In the genomic region with DNA sequence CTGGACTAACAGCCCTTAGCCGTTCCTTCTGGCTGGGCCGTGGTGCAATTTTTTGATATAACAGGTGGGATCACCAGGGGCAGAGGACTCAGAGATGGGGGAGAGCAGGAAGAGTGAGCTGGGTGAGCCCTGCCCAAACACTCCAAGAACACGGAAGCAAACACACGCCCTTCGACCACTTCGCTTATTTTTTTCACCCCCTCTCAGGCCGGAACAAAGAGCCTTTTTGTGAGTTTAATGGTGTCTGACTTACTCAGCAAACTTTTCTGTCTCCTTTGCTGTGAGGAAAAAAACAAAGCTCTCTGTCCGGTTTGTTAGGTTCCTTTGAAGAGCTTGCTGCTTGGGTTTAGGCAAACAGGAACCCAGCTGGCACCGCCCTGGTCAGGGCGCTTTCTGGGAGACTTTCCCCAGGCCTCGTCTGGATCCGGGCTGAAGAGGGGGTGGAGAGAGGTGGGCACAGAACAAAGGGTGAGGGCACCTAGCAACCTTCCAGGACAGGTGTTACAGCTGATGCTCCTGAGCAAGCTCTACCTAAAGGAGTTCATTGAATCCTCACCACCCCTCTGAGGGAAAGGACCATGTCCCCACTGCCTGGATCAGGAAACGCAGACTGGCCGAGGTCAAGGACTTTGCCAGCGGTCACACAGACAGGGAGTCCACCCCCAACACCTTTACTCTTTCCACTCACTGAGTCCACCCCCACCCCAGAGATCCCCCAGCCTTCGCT, we compare ENCODE assay signal across 1 cellular context.
TF ChIP-seq lines count a peak whose summit lies in the region.

No MANE protein-coding gene starts in this region.

TF ChIP-seq in HepG2, 621 proteins besides CTCF, POLR2A, EP300 and RAD21 (continued from another document and continues in another):
- TF ChIP-seq, protein P1, sequence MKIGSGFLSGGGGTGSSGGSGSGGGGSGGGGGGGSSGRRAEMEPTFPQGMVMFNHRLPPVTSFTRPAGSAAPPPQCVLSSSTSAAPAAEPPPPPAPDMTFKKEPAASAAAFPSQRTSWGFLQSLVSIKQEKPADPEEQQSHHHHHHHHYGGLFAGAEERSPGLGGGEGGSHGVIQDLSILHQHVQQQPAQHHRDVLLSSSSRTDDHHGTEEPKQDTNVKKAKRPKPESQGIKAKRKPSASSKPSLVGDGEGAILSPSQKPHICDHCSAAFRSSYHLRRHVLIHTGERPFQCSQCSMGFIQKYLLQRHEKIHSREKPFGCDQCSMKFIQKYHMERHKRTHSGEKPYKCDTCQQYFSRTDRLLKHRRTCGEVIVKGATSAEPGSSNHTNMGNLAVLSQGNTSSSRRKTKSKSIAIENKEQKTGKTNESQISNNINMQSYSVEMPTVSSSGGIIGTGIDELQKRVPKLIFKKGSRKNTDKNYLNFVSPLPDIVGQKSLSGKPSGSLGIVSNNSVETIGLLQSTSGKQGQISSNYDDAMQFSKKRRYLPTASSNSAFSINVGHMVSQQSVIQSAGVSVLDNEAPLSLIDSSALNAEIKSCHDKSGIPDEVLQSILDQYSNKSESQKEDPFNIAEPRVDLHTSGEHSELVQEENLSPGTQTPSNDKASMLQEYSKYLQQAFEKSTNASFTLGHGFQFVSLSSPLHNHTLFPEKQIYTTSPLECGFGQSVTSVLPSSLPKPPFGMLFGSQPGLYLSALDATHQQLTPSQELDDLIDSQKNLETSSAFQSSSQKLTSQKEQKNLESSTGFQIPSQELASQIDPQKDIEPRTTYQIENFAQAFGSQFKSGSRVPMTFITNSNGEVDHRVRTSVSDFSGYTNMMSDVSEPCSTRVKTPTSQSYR (CRISPR knock-in tag; IDR thresholded peaks at IDR 0.05; ENCODE audit: borderline replicate concordance): peak; percentile 61; the same call in 1 of the 2 replicates
- TF ChIP-seq ZNF841 (CRISPR knock-in tag; IDR thresholded peaks at IDR 0.05; ENCODE audit: borderline replicate concordance) (no peak), ZNF788 (CRISPR knock-in tag; IDR thresholded peaks at IDR 0.05; ENCODE audit: borderline replicate concordance) (0 out of 2 replicates have a peak, but pooled peaks have one; percentile 55), DNMT3B (CRISPR knock-in tag; conservative IDR thresholded peaks at IDR 0.05) (no peak), SKI (IDR thresholded peaks at IDR 0.05; ENCODE audit: partially characterized antibody) (peak; percentile 21), ZEB1 (IDR thresholded peaks at IDR 0.05; ENCODE audit: insufficient replicate concordance, low read depth) (peak; percentile 62), ZKSCAN8 (CRISPR knock-in tag; IDR thresholded peaks at IDR 0.05; ENCODE audit: borderline replicate concordance) (0 out of 2 replicates have a peak, but pooled peaks have one; percentile 14), MYC (CRISPR knock-in tag; IDR thresholded peaks at IDR 0.05; ENCODE audit: borderline replicate concordance) (no peak), ARNTL (CRISPR knock-in tag; IDR thresholded peaks at IDR 0.05) (no peak), EZH2 (conservative IDR thresholded peaks at IDR 0.05; ENCODE audit: low read depth, low read length) (no peak), ZNF180 (CRISPR knock-in tag; IDR thresholded peaks at IDR 0.05; ENCODE audit: borderline replicate concordance, low read depth) (no peak), AHR (CRISPR knock-in tag; IDR thresholded peaks at IDR 0.05) (no peak), BCL6 (CRISPR knock-in tag; IDR thresholded peaks at IDR 0.05) (peak; percentile 39; the same call in 1 of the 2 replicates), HCFC1 (IDR thresholded peaks at IDR 0.05; ENCODE audit: low read depth, low read length) (no peak), ZNF543 (CRISPR knock-in tag; IDR thresholded peaks at IDR 0.05) (no peak), ZNF556 (CRISPR knock-in tag; IDR thresholded peaks at IDR 0.05; ENCODE audit: borderline replicate concordance) (no peak; the same call in 1 of the 2 replicates), ZNF34 (CRISPR knock-in tag; IDR thresholded peaks at IDR 0.05; ENCODE audit: borderline replicate concordance) (no peak), ZFP36L1 (CRISPR knock-in tag; IDR thresholded peaks at IDR 0.05) (no peak), ZNF878 (CRISPR knock-in tag; IDR thresholded peaks at IDR 0.05) (no peak), MBD4 (IDR thresholded peaks at IDR 0.05; ENCODE audit: borderline replicate concordance, low read length) (no peak), ZNF234 (CRISPR knock-in tag; conservative IDR thresholded peaks at IDR 0.05) (no peak), MAF1 (CRISPR knock-in tag; IDR thresholded peaks at IDR 0.05; ENCODE audit: borderline replicate concordance) (0 out of 2 replicates have a peak, but pooled peaks have one; percentile 34), NFKBIZ (CRISPR knock-in tag; IDR thresholded peaks at IDR 0.05) (no peak), CEBPG (CRISPR knock-in tag; IDR thresholded peaks at IDR 0.05) (no peak), ZFP1 (CRISPR knock-in tag; IDR thresholded peaks at IDR 0.05) (no peak), ZNF546 (CRISPR knock-in tag; conservative IDR thresholded peaks at IDR 0.05) (no peak), ZNF761 (CRISPR knock-in tag; conservative IDR thresholded peaks at IDR 0.05) (no peak), ZFP90 (CRISPR knock-in tag; IDR thresholded peaks at IDR 0.05; ENCODE audit: borderline replicate concordance) (no peak), PTBP1 (IDR thresholded peaks at IDR 0.05; ENCODE audit: low read depth, low read length, poor library complexity, severe bottlenecking) (no peak)
- TF ChIP-seq, protein P2, sequence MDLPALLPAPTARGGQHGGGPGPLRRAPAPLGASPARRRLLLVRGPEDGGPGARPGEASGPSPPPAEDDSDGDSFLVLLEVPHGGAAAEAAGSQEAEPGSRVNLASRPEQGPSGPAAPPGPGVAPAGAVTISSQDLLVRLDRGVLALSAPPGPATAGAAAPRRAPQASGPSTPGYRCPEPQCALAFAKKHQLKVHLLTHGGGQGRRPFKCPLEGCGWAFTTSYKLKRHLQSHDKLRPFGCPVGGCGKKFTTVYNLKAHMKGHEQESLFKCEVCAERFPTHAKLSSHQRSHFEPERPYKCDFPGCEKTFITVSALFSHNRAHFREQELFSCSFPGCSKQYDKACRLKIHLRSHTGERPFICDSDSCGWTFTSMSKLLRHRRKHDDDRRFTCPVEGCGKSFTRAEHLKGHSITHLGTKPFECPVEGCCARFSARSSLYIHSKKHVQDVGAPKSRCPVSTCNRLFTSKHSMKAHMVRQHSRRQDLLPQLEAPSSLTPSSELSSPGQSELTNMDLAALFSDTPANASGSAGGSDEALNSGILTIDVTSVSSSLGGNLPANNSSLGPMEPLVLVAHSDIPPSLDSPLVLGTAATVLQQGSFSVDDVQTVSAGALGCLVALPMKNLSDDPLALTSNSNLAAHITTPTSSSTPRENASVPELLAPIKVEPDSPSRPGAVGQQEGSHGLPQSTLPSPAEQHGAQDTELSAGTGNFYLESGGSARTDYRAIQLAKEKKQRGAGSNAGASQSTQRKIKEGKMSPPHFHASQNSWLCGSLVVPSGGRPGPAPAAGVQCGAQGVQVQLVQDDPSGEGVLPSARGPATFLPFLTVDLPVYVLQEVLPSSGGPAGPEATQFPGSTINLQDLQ (CRISPR knock-in tag; IDR thresholded peaks at IDR 0.05): no peak
- TF ChIP-seq, protein P3, sequence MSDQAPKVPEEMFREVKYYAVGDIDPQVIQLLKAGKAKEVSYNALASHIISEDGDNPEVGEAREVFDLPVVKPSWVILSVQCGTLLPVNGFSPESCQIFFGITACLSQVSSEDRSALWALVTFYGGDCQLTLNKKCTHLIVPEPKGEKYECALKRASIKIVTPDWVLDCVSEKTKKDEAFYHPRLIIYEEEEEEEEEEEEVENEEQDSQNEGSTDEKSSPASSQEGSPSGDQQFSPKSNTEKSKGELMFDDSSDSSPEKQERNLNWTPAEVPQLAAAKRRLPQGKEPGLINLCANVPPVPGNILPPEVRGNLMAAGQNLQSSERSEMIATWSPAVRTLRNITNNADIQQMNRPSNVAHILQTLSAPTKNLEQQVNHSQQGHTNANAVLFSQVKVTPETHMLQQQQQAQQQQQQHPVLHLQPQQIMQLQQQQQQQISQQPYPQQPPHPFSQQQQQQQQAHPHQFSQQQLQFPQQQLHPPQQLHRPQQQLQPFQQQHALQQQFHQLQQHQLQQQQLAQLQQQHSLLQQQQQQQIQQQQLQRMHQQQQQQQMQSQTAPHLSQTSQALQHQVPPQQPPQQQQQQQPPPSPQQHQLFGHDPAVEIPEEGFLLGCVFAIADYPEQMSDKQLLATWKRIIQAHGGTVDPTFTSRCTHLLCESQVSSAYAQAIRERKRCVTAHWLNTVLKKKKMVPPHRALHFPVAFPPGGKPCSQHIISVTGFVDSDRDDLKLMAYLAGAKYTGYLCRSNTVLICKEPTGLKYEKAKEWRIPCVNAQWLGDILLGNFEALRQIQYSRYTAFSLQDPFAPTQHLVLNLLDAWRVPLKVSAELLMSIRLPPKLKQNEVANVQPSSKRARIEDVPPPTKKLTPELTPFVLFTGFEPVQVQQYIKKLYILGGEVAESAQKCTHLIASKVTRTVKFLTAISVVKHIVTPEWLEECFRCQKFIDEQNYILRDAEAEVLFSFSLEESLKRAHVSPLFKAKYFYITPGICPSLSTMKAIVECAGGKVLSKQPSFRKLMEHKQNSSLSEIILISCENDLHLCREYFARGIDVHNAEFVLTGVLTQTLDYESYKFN (CRISPR knock-in tag; conservative IDR thresholded peaks at IDR 0.05): no peak; the same call in 1 of the 2 replicates
- TF ChIP-seq, protein P4, sequence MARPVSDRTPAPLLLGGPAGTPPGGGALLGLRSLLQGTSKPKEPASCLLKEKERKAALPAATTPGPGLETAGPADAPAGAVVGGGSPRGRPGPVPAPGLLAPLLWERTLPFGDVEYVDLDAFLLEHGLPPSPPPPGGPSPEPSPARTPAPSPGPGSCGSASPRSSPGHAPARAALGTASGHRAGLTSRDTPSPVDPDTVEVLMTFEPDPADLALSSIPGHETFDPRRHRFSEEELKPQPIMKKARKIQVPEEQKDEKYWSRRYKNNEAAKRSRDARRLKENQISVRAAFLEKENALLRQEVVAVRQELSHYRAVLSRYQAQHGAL (CRISPR knock-in tag; IDR thresholded peaks at IDR 0.05; ENCODE audit: not compliant biosample characterization): no peak
- TF ChIP-seq, protein P5, sequence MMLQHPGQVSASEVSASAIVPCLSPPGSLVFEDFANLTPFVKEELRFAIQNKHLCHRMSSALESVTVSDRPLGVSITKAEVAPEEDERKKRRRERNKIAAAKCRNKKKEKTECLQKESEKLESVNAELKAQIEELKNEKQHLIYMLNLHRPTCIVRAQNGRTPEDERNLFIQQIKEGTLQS (CRISPR knock-in tag; IDR thresholded peaks at IDR 0.05): no peak
- TF ChIP-seq, protein P6, sequence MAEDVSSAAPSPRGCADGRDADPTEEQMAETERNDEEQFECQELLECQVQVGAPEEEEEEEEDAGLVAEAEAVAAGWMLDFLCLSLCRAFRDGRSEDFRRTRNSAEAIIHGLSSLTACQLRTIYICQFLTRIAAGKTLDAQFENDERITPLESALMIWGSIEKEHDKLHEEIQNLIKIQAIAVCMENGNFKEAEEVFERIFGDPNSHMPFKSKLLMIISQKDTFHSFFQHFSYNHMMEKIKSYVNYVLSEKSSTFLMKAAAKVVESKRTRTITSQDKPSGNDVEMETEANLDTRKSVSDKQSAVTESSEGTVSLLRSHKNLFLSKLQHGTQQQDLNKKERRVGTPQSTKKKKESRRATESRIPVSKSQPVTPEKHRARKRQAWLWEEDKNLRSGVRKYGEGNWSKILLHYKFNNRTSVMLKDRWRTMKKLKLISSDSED (CRISPR knock-in tag; IDR thresholded peaks at IDR 0.05): no peak
- TF ChIP-seq, protein P7, sequence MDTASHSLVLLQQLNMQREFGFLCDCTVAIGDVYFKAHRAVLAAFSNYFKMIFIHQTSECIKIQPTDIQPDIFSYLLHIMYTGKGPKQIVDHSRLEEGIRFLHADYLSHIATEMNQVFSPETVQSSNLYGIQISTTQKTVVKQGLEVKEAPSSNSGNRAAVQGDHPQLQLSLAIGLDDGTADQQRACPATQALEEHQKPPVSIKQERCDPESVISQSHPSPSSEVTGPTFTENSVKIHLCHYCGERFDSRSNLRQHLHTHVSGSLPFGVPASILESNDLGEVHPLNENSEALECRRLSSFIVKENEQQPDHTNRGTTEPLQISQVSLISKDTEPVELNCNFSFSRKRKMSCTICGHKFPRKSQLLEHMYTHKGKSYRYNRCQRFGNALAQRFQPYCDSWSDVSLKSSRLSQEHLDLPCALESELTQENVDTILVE (CRISPR knock-in tag; IDR thresholded peaks at IDR 0.05): no peak; the same call in 1 of the 2 replicates
- TF ChIP-seq, protein P8, sequence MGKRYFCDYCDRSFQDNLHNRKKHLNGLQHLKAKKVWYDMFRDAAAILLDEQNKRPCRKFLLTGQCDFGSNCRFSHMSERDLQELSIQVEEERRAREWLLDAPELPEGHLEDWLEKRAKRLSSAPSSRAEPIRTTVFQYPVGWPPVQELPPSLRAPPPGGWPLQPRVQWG (CRISPR knock-in tag; IDR thresholded peaks at IDR 0.05; ENCODE audit: borderline replicate concordance, low read depth): no peak
- TF ChIP-seq, protein P9, sequence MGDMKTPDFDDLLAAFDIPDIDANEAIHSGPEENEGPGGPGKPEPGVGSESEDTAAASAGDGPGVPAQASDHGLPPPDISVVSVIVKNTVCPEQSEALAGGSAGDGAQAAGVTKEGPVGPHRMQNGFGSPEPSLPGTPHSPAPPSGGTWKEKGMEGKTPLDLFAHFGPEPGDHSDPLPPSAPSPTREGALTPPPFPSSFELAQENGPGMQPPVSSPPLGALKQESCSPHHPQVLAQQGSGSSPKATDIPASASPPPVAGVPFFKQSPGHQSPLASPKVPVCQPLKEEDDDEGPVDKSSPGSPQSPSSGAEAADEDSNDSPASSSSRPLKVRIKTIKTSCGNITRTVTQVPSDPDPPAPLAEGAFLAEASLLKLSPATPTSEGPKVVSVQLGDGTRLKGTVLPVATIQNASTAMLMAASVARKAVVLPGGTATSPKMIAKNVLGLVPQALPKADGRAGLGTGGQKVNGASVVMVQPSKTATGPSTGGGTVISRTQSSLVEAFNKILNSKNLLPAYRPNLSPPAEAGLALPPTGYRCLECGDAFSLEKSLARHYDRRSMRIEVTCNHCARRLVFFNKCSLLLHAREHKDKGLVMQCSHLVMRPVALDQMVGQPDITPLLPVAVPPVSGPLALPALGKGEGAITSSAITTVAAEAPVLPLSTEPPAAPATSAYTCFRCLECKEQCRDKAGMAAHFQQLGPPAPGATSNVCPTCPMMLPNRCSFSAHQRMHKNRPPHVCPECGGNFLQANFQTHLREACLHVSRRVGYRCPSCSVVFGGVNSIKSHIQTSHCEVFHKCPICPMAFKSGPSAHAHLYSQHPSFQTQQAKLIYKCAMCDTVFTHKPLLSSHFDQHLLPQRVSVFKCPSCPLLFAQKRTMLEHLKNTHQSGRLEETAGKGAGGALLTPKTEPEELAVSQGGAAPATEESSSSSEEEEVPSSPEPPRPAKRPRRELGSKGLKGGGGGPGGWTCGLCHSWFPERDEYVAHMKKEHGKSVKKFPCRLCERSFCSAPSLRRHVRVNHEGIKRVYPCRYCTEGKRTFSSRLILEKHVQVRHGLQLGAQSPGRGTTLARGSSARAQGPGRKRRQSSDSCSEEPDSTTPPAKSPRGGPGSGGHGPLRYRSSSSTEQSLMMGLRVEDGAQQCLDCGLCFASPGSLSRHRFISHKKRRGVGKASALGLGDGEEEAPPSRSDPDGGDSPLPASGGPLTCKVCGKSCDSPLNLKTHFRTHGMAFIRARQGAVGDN (CRISPR knock-in tag; IDR thresholded peaks at IDR 0.05): no peak
